Comparison of ENCODE assay signal across 1 cellular context in genomic region chr7:134458806-134459698, GRCh38.
TF ChIP-seq lines count a peak whose summit lies in the region.

Gene AKR1B1, minus strand, starts transcription at chr7:134459100. Its CDS starts 38 bp downstream, at chr7:134459062.

TF ChIP-seq in WTC11, 78 proteins besides CTCF, POLR2A, EP300 and RAD21 (continued from another document):
- TF ChIP-seq E2F4 (CRISPR knock-in tag; IDR thresholded peaks at IDR 0.05; ENCODE audit: borderline replicate concordance, low read depth), result peak; percentile 55; the same call in 1 of the 2 replicates
- no peak for TF ChIP-seq FOXJ3 (CRISPR knock-in tag; IDR thresholded peaks at IDR 0.05; ENCODE audit: borderline replicate concordance)
TF ChIP-seq in WTC11: peak in this region for 21.
